In genomic region chr2:239662413-239663120, GRCh38 we compare ENCODE assay signal across 19 cellular contexts.
DNase-seq lines count a peak whose midpoint lies in the region; ATAC-seq and TF ChIP-seq lines count a peak whose summit lies in the region.
"Had no signal": no experiment of that assay in that cellular context is flagged by ENCODE, and none has a peak within 500 bp of the region (broad histone marks: within the 10 kb centered on the region; RNA-seq: fewer than 3 reads in every experiment).

No MANE protein-coding gene starts in this region.

- H3K27me3 Mint-ChIP-seq in neural progenitor cell (ENCODE audit: insufficient read depth, low read depth): peaks cover 6% of the 10 kb centered on the region

- no peak overlapping the region for H3K4me3 Mint-ChIP-seq in neural progenitor cell

- H3K4me3 ChIP-seq in BLaER1: peak overlapping the region; percentile 43
- no peak overlapping the region for H3K4me3 ChIP-seq in hepatocyte
- H3K4me3 ChIP-seq in neural progenitor cell: no peak overlapping the region
- H3K4me3 ChIP-seq in ascending aorta: no peak overlapping the region
- H3K4me3 ChIP-seq: A549, HAP-1, Peyer's patch had no signal

- H4K20me1 ChIP-seq in BLaER1 (no peaks in the 10 kb centered on the region), hepatocyte (ENCODE audit: insufficient read depth, poor library complexity, severe bottlenecking) (no peaks in the 10 kb centered on the region), neural progenitor cell (ENCODE audit: low read depth) (no peaks in the 10 kb centered on the region)

- H3K4me1 ChIP-seq in BLaER1 (peaks cover 64% of the 10 kb centered on the region), hepatocyte (ENCODE audit: insufficient read depth) (no peaks in the 10 kb centered on the region), neural progenitor cell (no peaks in the 10 kb centered on the region), ascending aorta (no peaks in the 10 kb centered on the region)
- H3K4me1 ChIP-seq: A549, HAP-1, Peyer's patch had no signal

- H3K27ac Mint-ChIP-seq in neural progenitor cell: peak overlapping the region; percentile 20

- H2AFZ ChIP-seq in hepatocyte (no peak overlapping the region), neural progenitor cell (replicated peaks) (no peak overlapping the region)

- no peak for TF ChIP-seq CTCF in hepatocyte (IDR thresholded peaks at IDR 0.05; ENCODE audit: poor library complexity)
- no peak for TF ChIP-seq CTCF in neural progenitor cell (IDR thresholded peaks at IDR 0.05)
- no peak for TF ChIP-seq CTCF in ascending aorta (IDR thresholded peaks at IDR 0.05)

- H3K79me2 ChIP-seq in hepatocyte: no peaks in the 10 kb centered on the region
- H3K79me2 ChIP-seq in neural progenitor cell (ENCODE audit: low read depth): no peaks in the 10 kb centered on the region

- DNase-seq in NCI-H526 treated with DMSO at 0.1 percent for 48 hours (lab: John Stamatoyannopoulos, UW) (peak; percentile 27), hepatocyte (ENCODE audit: low spot score) (no peak), neural progenitor cell (ENCODE audit: low spot score) (no peak), AG08395 (ENCODE audit: low spot score) (no peak), ascending aorta (ENCODE audit: low spot score in 2 of 2) (no peak)
- DNase-seq: IMR-90, Karpas-422, NCI-H1048, NCI-H146, NCI-H2029 treated with DMSO at 0.1 percent for 48 hours, NCI-H2171 treated with DMSO at 0.1 percent for 48 hours, NCI-H446 had no signal

- H3K36me3 Mint-ChIP-seq in neural progenitor cell: no peaks in the 10 kb centered on the region

- H3K4me2 ChIP-seq in BLaER1: peak overlapping the region; percentile 92
- peak overlapping the region; percentile 48 for H3K4me2 ChIP-seq in hepatocyte
- H3K4me2 ChIP-seq in neural progenitor cell: no peak overlapping the region
- H3K4me2 ChIP-seq: A549 had no signal

- H3F3A ChIP-seq in neural progenitor cell (ENCODE audit: low read depth): no peaks in the 10 kb centered on the region

- intact Hi-C loops in ascending aorta (cut with DNase I): no loop called here

- H3K27ac ChIP-seq in BLaER1: 0 out of 2 replicates have a peak overlapping the region, but pooled peaks have one; percentile 41
- no peak overlapping the region for H3K27ac ChIP-seq in hepatocyte
- H3K27ac ChIP-seq in neural progenitor cell: no peak overlapping the region
- H3K27ac ChIP-seq in ascending aorta: no peak overlapping the region
- H3K27ac ChIP-seq: A549, C4-2B, Peyer's patch had no signal

- no peaks in the 10 kb centered on the region for H3K9me3 ChIP-seq in BLaER1
- no peaks in the 10 kb centered on the region for H3K9me3 ChIP-seq in hepatocyte (ENCODE audit: low read depth)
- no peaks in the 10 kb centered on the region for H3K9me3 ChIP-seq in neural progenitor cell (ENCODE audit: low read depth)
- H3K9me3 ChIP-seq in ascending aorta: no peaks in the 10 kb centered on the region
- H3K9me3 ChIP-seq: HAP-1, Peyer's patch had no signal

- H3K9me2 ChIP-seq in hepatocyte (replicated peaks; ENCODE audit: insufficient read depth): no peaks in the 10 kb centered on the region

- 72% methylated on average over 16 of the region's 16 CpGs for WGBS in hepatocyte (ENCODE audit: low lambda C conversion rate, missing lambda C conversion rate)

- H3K27me3 ChIP-seq in BLaER1 (no peaks in the 10 kb centered on the region), hepatocyte (peaks cover 7% of the 10 kb centered on the region), neural progenitor cell (no peaks in the 10 kb centered on the region), ascending aorta (no peaks in the 10 kb centered on the region)
- H3K27me3 ChIP-seq: Peyer's patch had no signal

- no peaks in the 10 kb centered on the region for H3K36me3 ChIP-seq in BLaER1
- no peaks in the 10 kb centered on the region for H3K36me3 ChIP-seq in hepatocyte (replicated peaks; ENCODE audit: insufficient read depth, low read depth)
- H3K36me3 ChIP-seq in neural progenitor cell: no peaks in the 10 kb centered on the region
- no peaks in the 10 kb centered on the region for H3K36me3 ChIP-seq in ascending aorta
- H3K36me3 ChIP-seq: HAP-1, Peyer's patch had no signal

- no peaks in the 10 kb centered on the region for H3K9me3 Mint-ChIP-seq in neural progenitor cell

- ATAC-seq in HG02642 (IDR thresholded peaks at IDR 0.05; ENCODE audit: poor library complexity, unreplicated experiment) (no peak), GM21447 (IDR thresholded peaks at IDR 0.05; ENCODE audit: unreplicated experiment) (no peak)
- ATAC-seq: A549 had no signal

- H3K9ac ChIP-seq in BLaER1 (peak overlapping the region; percentile 34; the same call in 1 of the 2 replicates), neural progenitor cell (no peak overlapping the region)

- peaks cover 13% of the 10 kb centered on the region for H3K4me1 Mint-ChIP-seq in neural progenitor cell
